20 cellular contexts compared by ENCODE assay signal in genomic region chr15:27039163-27039562, GRCh38.
DNase-seq lines count a peak whose midpoint lies in the region; ATAC-seq and TF ChIP-seq lines count a peak whose summit lies in the region.
"Had no signal": no experiment of that assay in that cellular context is flagged by ENCODE, and none has a peak within 500 bp of the region (broad histone marks: within the 10 kb centered on the region; RNA-seq: fewer than 3 reads in every experiment).

No MANE protein-coding gene starts in this region.

- H3K9me3 Mint-ChIP-seq in endodermal cell: peaks cover 10% of the 10 kb centered on the region
- H3K9me3 Mint-ChIP-seq in T-helper 2 cell treated with Interferon-gamma antibody and Interleukin-4, amounts not matched to agents 5 μg/mL and 100 μg/mL, for 36 hours: peaks cover 7% of the 10 kb centered on the region

- ATAC-seq in left cardiac atrium (no peak), left lobe of liver (peak; percentile 46)

- DNase-seq in right atrium auricular region (ENCODE audit: low spot score) (peak; percentile 44), left cardiac atrium (no peak), endodermal cell (no peak), esophagus muscularis mucosa (ENCODE audit: extremely low spot score) (peak; percentile 70), left lobe of liver (ENCODE audit: low spot score) (no peak), DMS153 (lab: John Stamatoyannopoulos, UW) (no peak)
- no peak for DNase-seq in T-helper 2 cell treated with Interferon-gamma antibody and Interleukin-4, amounts not matched to agents 5 μg/mL and 100 μg/mL, for 36 hours (ENCODE audit: low spot score)
- DNase-seq: 8988T; ACHN; BE2C; C1 segment of cervical spinal cord; CD4-positive, alpha-beta memory T cell; CD4-positive, CD25-positive, alpha-beta regulatory T cell; CD8-positive, alpha-beta memory T cell; COR-L47; DMS 273 treated with DMSO at 0.1 percent for 48 hours; DMS79 treated with DMSO at 0.1 percent for 48 hours; GF-D8 had no signal

- H3K27ac ChIP-seq in right atrium auricular region (no peak overlapping the region), endodermal cell (ENCODE audit: low read depth, low read length) (no peak overlapping the region), esophagus muscularis mucosa (replicated peaks in 1 of 4) (no peak overlapping the region)
- H3K27ac ChIP-seq: BLaER1 had no signal

- H3K9me3 ChIP-seq in right atrium auricular region (no peaks in the 10 kb centered on the region), endodermal cell (ENCODE audit: control insufficient read depth, low read length) (no peaks in the 10 kb centered on the region), esophagus muscularis mucosa (no peaks in the 10 kb centered on the region)
- H3K9me3 ChIP-seq: BE2C, BLaER1 had no signal

- H3K4me1 Mint-ChIP-seq in endodermal cell: no peaks in the 10 kb centered on the region
- no peaks in the 10 kb centered on the region for H3K4me1 Mint-ChIP-seq in T-helper 2 cell treated with Interferon-gamma antibody and Interleukin-4, amounts not matched to agents 5 μg/mL and 100 μg/mL, for 36 hours (ENCODE audit: low read depth)
- H3K4me1 Mint-ChIP-seq: CD14-positive monocyte; CD4-positive, alpha-beta memory T cell; CD4-positive, CD25-positive, alpha-beta regulatory T cell; CD8-positive, alpha-beta memory T cell had no signal

- no peak overlapping the region for H3K9ac ChIP-seq in endodermal cell (ENCODE audit: extremely low read depth, low read length, poor library complexity, severe bottlenecking)
- H3K9ac ChIP-seq: BLaER1 had no signal

- WGBS in endodermal cell (ENCODE audit: insufficient coverage in 1 of 2, insufficient read length in 1 of 2), 2 experiments: 91 to 95% methylated on average over 3 of the region's 3 CpGs
- 63% methylated on average over 2 of the region's 3 CpGs for WGBS in esophagus muscularis mucosa

- no peak for TF ChIP-seq EP300 in esophagus muscularis mucosa (IDR thresholded peaks at IDR 0.05)

- TF ChIP-seq CTCF in right atrium auricular region (IDR thresholded peaks at IDR 0.05): no peak
- no peak for TF ChIP-seq CTCF in endodermal cell (conservative IDR thresholded peaks at IDR 0.05)
- TF ChIP-seq CTCF in esophagus muscularis mucosa (IDR thresholded peaks at IDR 0.05): no peak

- intact Hi-C loops in left cardiac atrium (cut with DNase I) (no loop called here), esophagus muscularis mucosa (cut with DNase I) (no loop called here)

- H3K36me3 Mint-ChIP-seq in endodermal cell (ENCODE audit: low read depth): no peaks in the 10 kb centered on the region
- no peaks in the 10 kb centered on the region for H3K36me3 Mint-ChIP-seq in T-helper 2 cell treated with Interferon-gamma antibody and Interleukin-4, amounts not matched to agents 5 μg/mL and 100 μg/mL, for 36 hours (ENCODE audit: low read depth)
- H3K36me3 Mint-ChIP-seq: CD14-positive monocyte; CD4-positive, alpha-beta memory T cell; CD4-positive, CD25-positive, alpha-beta regulatory T cell; CD8-positive, alpha-beta memory T cell had no signal

- H3K4me3 Mint-ChIP-seq in endodermal cell: no peak overlapping the region
- H3K4me3 Mint-ChIP-seq in T-helper 2 cell treated with Interferon-gamma antibody and Interleukin-4, amounts not matched to agents 5 μg/mL and 100 μg/mL, for 36 hours: no peak overlapping the region
- H3K4me3 Mint-ChIP-seq: CD14-positive monocyte; CD4-positive, alpha-beta memory T cell; CD4-positive, CD25-positive, alpha-beta regulatory T cell; CD8-positive, alpha-beta memory T cell had no signal

- H3K36me3 ChIP-seq in right atrium auricular region (no peaks in the 10 kb centered on the region), endodermal cell (ENCODE audit: control insufficient read depth, insufficient read depth, low read length) (no peaks in the 10 kb centered on the region), esophagus muscularis mucosa (no peaks in the 10 kb centered on the region)
- H3K36me3 ChIP-seq: BE2C, BLaER1 had no signal

- H3K27me3 ChIP-seq in right atrium auricular region (no peaks in the 10 kb centered on the region), endodermal cell (ENCODE audit: control insufficient read depth, insufficient read depth, low read length, poor library complexity, severe bottlenecking) (no peaks in the 10 kb centered on the region), esophagus muscularis mucosa (no peaks in the 10 kb centered on the region)
- H3K27me3 ChIP-seq: BE2C, BLaER1 had no signal

- H3K4me3 ChIP-seq in right atrium auricular region (no peak overlapping the region), endodermal cell (ENCODE audit: low read length) (no peak overlapping the region), esophagus muscularis mucosa (no peak overlapping the region)
- H3K4me3 ChIP-seq: BLaER1 had no signal

- H3K27ac Mint-ChIP-seq in endodermal cell: peak overlapping the region; percentile 44
- no peak overlapping the region for H3K27ac Mint-ChIP-seq in T-helper 2 cell treated with Interferon-gamma antibody and Interleukin-4, amounts not matched to agents 5 μg/mL and 100 μg/mL, for 36 hours
- H3K27ac Mint-ChIP-seq: CD14-positive monocyte; CD4-positive, alpha-beta memory T cell; CD4-positive, CD25-positive, alpha-beta regulatory T cell; CD8-positive, alpha-beta memory T cell had no signal

- no peaks in the 10 kb centered on the region for H3K27me3 Mint-ChIP-seq in endodermal cell (ENCODE audit: insufficient read depth)
- H3K27me3 Mint-ChIP-seq in T-helper 2 cell treated with Interferon-gamma antibody and Interleukin-4, amounts not matched to agents 5 μg/mL and 100 μg/mL, for 36 hours (ENCODE audit: low read depth): no peaks in the 10 kb centered on the region
- H3K27me3 Mint-ChIP-seq: CD4-positive, alpha-beta memory T cell; CD4-positive, CD25-positive, alpha-beta regulatory T cell had no signal

- no peak for TF ChIP-seq POLR2A in esophagus muscularis mucosa (IDR thresholded peaks at IDR 0.05; ENCODE audit: low read depth)

- H3K4me1 ChIP-seq in right atrium auricular region: no peaks in the 10 kb centered on the region
- no peaks in the 10 kb centered on the region for H3K4me1 ChIP-seq in endodermal cell (ENCODE audit: control insufficient read depth, insufficient read depth, low read length)
- no peaks in the 10 kb centered on the region for H3K4me1 ChIP-seq in esophagus muscularis mucosa
- H3K4me1 ChIP-seq: BE2C, BLaER1 had no signal

Comparison
In these comparisons a context has a peak if more than half of its experiments do, and no peak if none do; other contexts are left out.
1. DNase-seq: peak in right atrium auricular region (single experiment) and esophagus muscularis mucosa (single experiment); none in left cardiac atrium (single experiment), endodermal cell (single experiment), left lobe of liver (single experiment), DMS153 (single experiment) and T-helper 2 cell treated with Interferon-gamma antibody and Interleukin-4, amounts not matched to agents 5 μg/mL and 100 μg/mL, for 36 hours (single experiment).